Comparison of ENCODE assay signal across 10 cellular contexts in genomic region chr12:27822076-27822712, GRCh38. TPM values are rescaled to one million over a fixed set of nuclear protein-coding genes. Genes with fewer than 3 reads are reported as not detected.
A peak's percentile ranks its signal among the peaks of the same experiment; 100 is the strongest.
DNase-seq lines count a peak whose midpoint lies in the region; ATAC-seq, FAIRE-seq and TF ChIP-seq lines count a peak whose summit lies in the region.
"Had no signal": no experiment of that assay in that cellular context is flagged by ENCODE, and none has a peak within 500 bp of the region (broad histone marks: within the 10 kb centered on the region; RNA-seq: fewer than 3 reads in every experiment).

No MANE protein-coding gene starts in this region.

- H3K27me3 ChIP-seq in OCI-LY3 (ENCODE audit: low read depth, low read length) (no peaks in the 10 kb centered on the region), transverse colon (no peaks in the 10 kb centered on the region)
- H3K27me3 ChIP-seq: SJSA1 had no signal

- H2AFZ ChIP-seq in OCI-LY3 (ENCODE audit: low read depth, low read length): peak overlapping the region; percentile 70; the same call in 1 of the 2 replicates

- no peak for TF ChIP-seq CTCF in OCI-LY3 (IDR thresholded peaks at IDR 0.05; ENCODE audit: low read depth, low read length)
- TF ChIP-seq CTCF in transverse colon (IDR thresholded peaks at IDR 0.05): no peak

- H3K4me1 ChIP-seq in OCI-LY3 (ENCODE audit: low read length) (peaks cover 46% of the 10 kb centered on the region), transverse colon (peaks cover 0 to 17% (median 11%) of the 10 kb centered on the region in 4 donors)

- intact Hi-C loops in transverse colon (cut with DNase I; ENCODE audit: low total_unique reads): no loop called here

- in situ Hi-C loops in transverse colon (cut with MboI; ENCODE audit: low pct_ligation_motif_present in 1 of 4, low pct_unique_long_range_greater_than_20kb in 1 of 4, low sequenced_read_pairs in 3 of 4): no loop called here

- TF ChIP-seq POLR2A in transverse colon (IDR thresholded peaks at IDR 0.05): no peak

- peak overlapping the region; percentile 89 for H3K4me2 ChIP-seq in OCI-LY3 (ENCODE audit: low read length)

- H3K4me3 ChIP-seq in OCI-LY3 (ENCODE audit: low read length): peak overlapping the region; percentile 71
- H3K4me3 ChIP-seq in transverse colon: no peak overlapping the region
- H3K4me3 ChIP-seq: SJSA1 had no signal

- 82 to 83% methylated on average over 3 to 9 of the region's 9 CpGs for WGBS in transverse colon (ENCODE audit: low coverage in 1 of 2), 2 donors

- H3K79me2 ChIP-seq in OCI-LY3 (ENCODE audit: low read length): no peaks in the 10 kb centered on the region

- H3K9me3 ChIP-seq in OCI-LY3 (ENCODE audit: insufficient read depth, low read length) (no peaks in the 10 kb centered on the region), transverse colon (no peaks in the 10 kb centered on the region)
- H3K9me3 ChIP-seq: SJSA1 had no signal

- H3K27ac ChIP-seq in OCI-LY3 (ENCODE audit: low read length) (peak overlapping the region; percentile 50), transverse colon (no peak overlapping the region)
- H3K27ac ChIP-seq: SJSA1 had no signal

- DNase-seq in GM18507 (ENCODE audit: extremely low spot score, insufficient read length, low read depth) (peak; percentile 15), non-pigmented ciliary epithelial cell (ENCODE audit: low read depth) (peak; percentile 91), Kasumi-1 (lab: John Stamatoyannopoulos, UW) (no peak), NCI-H2107 (lab: John Stamatoyannopoulos, UW) (no peak), transverse colon (no peak)
- peak; percentile 61 for DNase-seq in activated T-helper 9 cell treated with anti-CD3 and anti-CD28 coated beads, Interleukin-2, amount 50 U/mL, for 16 hours (ENCODE audit: low read depth)

- peak overlapping the region; percentile 42 for H3K9ac ChIP-seq in OCI-LY3 (ENCODE audit: low read length)

- peak; percentile 69 for ATAC-seq in HG02798 (IDR thresholded peaks at IDR 0.05; ENCODE audit: poor library complexity, unreplicated experiment)

- no peak for TF ChIP-seq EP300 in transverse colon (IDR thresholded peaks at IDR 0.05; ENCODE audit: low read depth)

- peak; percentile 75 for FAIRE-seq in GM18507 (lab: Jason Lieb, UNC)

- no peaks in the 10 kb centered on the region for H4K20me1 ChIP-seq in OCI-LY3 (ENCODE audit: insufficient read depth, low read length)

- no peaks in the 10 kb centered on the region for H3K36me3 ChIP-seq in OCI-LY3 (replicated peaks; ENCODE audit: low read depth, low read length)
- H3K36me3 ChIP-seq in transverse colon: no peaks in the 10 kb centered on the region
- H3K36me3 ChIP-seq: SJSA1 had no signal

RNA-seq across cellular contexts. Expression of gene MANSC4, which starts 42.2 kb away (rescaled TPM):
- not detected for total RNA-seq in transverse colon
- total RNA-seq: SJSA1, temporal lobe had no signal

RNA-seq across cellular contexts. Expression of gene KLHL42, which starts 42.2 kb away (rescaled TPM):
- 100 to 1,000 TPM in 1 of 4 donors, 10 to 100 TPM in 3; 14.7 to 104 (median 47.3) TPM for total RNA-seq in transverse colon

Comparison
In these comparisons a context has a peak if more than half of its experiments do, and no peak if none do; other contexts are left out.
1. DNase-seq: peak in GM18507 (single experiment), activated T-helper 9 cell treated with anti-CD3 and anti-CD28 coated beads, Interleukin-2, amount 50 U/mL, for 16 hours (single experiment) and non-pigmented ciliary epithelial cell (single experiment); none in Kasumi-1 (0 of 2), NCI-H2107 (single experiment) and transverse colon (single experiment).